1 cellular context compared by ENCODE assay signal in the genomic region with DNA sequence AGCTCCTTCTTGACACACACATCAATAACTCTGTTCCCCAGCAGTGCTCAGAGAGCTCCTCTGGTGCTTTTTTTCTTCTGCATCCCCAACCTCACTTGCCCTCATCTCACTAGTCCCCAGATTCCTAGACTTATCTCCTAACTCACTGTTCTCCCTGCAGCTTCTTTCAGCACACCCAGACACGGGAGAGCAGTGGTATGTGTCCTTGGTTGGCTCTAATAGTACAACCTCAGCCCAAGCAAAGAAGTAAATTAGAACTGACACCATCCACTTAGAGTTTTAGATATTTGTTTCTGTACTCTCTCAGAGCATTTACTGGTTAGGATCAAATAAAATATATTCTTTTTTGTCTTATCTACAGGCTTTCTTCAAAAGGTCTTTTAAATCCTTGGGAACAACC.
TF ChIP-seq lines count a peak whose summit lies in the region.

No MANE protein-coding gene starts in this region.

TF ChIP-seq in H1, 55 proteins besides CTCF, POLR2A, EP300 and RAD21 (continued from another document):
- TF ChIP-seq ASH2L (IDR thresholded peaks at IDR 0.05; ENCODE audit: low read length): no peak
- TF ChIP-seq HDAC6 (IDR thresholded peaks at IDR 0.05; ENCODE audit: low read depth, low read length): no peak
- no peak for TF ChIP-seq POU5F1 (IDR thresholded peaks at IDR 0.05; ENCODE audit: low read depth, low read length)
- TF ChIP-seq RBBP5 (IDR thresholded peaks at IDR 0.05; ENCODE audit: borderline replicate concordance, low read depth, low read length): no peak
- no peak for TF ChIP-seq SUZ12 (IDR thresholded peaks at IDR 0.05; ENCODE audit: low read length)
- TF ChIP-seq, protein P1, sequence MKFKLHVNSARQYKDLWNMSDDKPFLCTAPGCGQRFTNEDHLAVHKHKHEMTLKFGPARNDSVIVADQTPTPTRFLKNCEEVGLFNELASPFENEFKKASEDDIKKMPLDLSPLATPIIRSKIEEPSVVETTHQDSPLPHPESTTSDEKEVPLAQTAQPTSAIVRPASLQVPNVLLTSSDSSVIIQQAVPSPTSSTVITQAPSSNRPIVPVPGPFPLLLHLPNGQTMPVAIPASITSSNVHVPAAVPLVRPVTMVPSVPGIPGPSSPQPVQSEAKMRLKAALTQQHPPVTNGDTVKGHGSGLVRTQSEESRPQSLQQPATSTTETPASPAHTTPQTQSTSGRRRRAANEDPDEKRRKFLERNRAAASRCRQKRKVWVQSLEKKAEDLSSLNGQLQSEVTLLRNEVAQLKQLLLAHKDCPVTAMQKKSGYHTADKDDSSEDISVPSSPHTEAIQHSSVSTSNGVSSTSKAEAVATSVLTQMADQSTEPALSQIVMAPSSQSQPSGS (IDR thresholded peaks at IDR 0.05; ENCODE audit: low read length): no peak
- TF ChIP-seq BACH1 (IDR thresholded peaks at IDR 0.05; ENCODE audit: low read length): no peak
- no peak for TF ChIP-seq RXRA (IDR thresholded peaks at IDR 0.05; ENCODE audit: insufficient read depth, low read depth, low read length)
- TF ChIP-seq BRCA1 (IDR thresholded peaks at IDR 0.05; ENCODE audit: low read depth, low read length): no peak
- TF ChIP-seq SRF (IDR thresholded peaks at IDR 0.05; ENCODE audit: low read depth, low read length): no peak
- no peak for TF ChIP-seq CHD1 (IDR thresholded peaks at IDR 0.05; ENCODE audit: low read depth, low read length)
TF ChIP-seq in H1: peak in this region for 0.
